6 cellular contexts compared by ENCODE assay signal in genomic region chr2:215038411-215038810, GRCh38.
"Had no signal": no experiment of that assay in that cellular context is flagged by ENCODE, and none has a peak within 500 bp of the region (broad histone marks: within the 10 kb centered on the region; RNA-seq: fewer than 3 reads in every experiment).

No MANE protein-coding gene starts in this region.

- H3K9me3 ChIP-seq: HAP-1 had no signal

- H3K4me3 Mint-ChIP-seq: HFFc6 had no signal

- H3K36me3 ChIP-seq: HAP-1 had no signal

- DNase-seq: GM23248, GOT3, H7, HFFc6, IMR-90 had no signal

- H3K9me3 Mint-ChIP-seq: HFFc6 had no signal

- H3K4me1 ChIP-seq: HAP-1 had no signal

- H3K27ac Mint-ChIP-seq: HFFc6 had no signal

- H3K4me3 ChIP-seq: GM23248, HAP-1 had no signal

- H2AFZ ChIP-seq: GM23248 had no signal

- H3K9ac ChIP-seq: GM23248 had no signal

- H3K27ac ChIP-seq: GM23248 had no signal
